In genomic region chr4:105483840-105484239, GRCh38 we compare ENCODE assay signal across 1 cellular context.
TF ChIP-seq lines count a peak whose summit lies in the region.

No MANE protein-coding gene starts in this region.

TF ChIP-seq in K562, 482 proteins besides CTCF, POLR2A, EP300 and RAD21:
- TF ChIP-seq SFPQ (IDR thresholded peaks at IDR 0.05; ENCODE audit: low read depth, low read length): no peak
- no peak for TF ChIP-seq NR4A1 (CRISPR knock-in tag; IDR thresholded peaks at IDR 0.05)
- no peak for TF ChIP-seq NR4A1 (tag; IDR thresholded peaks at IDR 0.05)
- TF ChIP-seq FOXJ2 (tag; IDR thresholded peaks at IDR 0.05): no peak
- TF ChIP-seq HINFP (tag; conservative IDR thresholded peaks at IDR 0.05; ENCODE audit: low read depth): no peak
- peak; percentile 60 for TF ChIP-seq GABPA (tag; conservative IDR thresholded peaks at IDR 0.05; ENCODE audit: low read depth)
- no peak for TF ChIP-seq ZNF174 (CRISPR knock-in tag; IDR thresholded peaks at IDR 0.05)
- no peak for TF ChIP-seq ZNF274 (IDR thresholded peaks at IDR 0.05; ENCODE audit: borderline replicate concordance, low read depth, low read length)
- no peak for TF ChIP-seq ZNF778 (CRISPR knock-in tag; IDR thresholded peaks at IDR 0.05)
- no peak for TF ChIP-seq NR1H2 (CRISPR knock-in tag; IDR thresholded peaks at IDR 0.05)
- TF ChIP-seq THRB (CRISPR knock-in tag; conservative IDR thresholded peaks at IDR 0.05): no peak
- TF ChIP-seq CEBPG (CRISPR knock-in tag; IDR thresholded peaks at IDR 0.05): no peak
- peak in 1 of 2 experiments; percentile 75; a peak in 2 of 4 replicates for TF ChIP-seq CEBPG (tag; conservative IDR thresholded peaks at IDR 0.05 in 1 of 2, IDR thresholded peaks at IDR 0.05 in 1 of 2)
- no peak for TF ChIP-seq MYNN (IDR thresholded peaks at IDR 0.05)
- TF ChIP-seq MYNN (CRISPR knock-in tag; IDR thresholded peaks at IDR 0.05): no peak
- TF ChIP-seq MIER1 (IDR thresholded peaks at IDR 0.05; ENCODE audit: low read depth): no peak
- no peak for TF ChIP-seq BRF2 (IDR thresholded peaks at IDR 0.05; ENCODE audit: borderline replicate concordance, insufficient read depth, insufficient read length)
- no peak for TF ChIP-seq MTA3 (IDR thresholded peaks at IDR 0.05; ENCODE audit: borderline replicate concordance)
- no peak for TF ChIP-seq SETDB1 (IDR thresholded peaks at IDR 0.05; ENCODE audit: low read length)
- no peak for TF ChIP-seq CREB1 (IDR thresholded peaks at IDR 0.05)
- TF ChIP-seq CREB1 (CRISPR knock-in tag; IDR thresholded peaks at IDR 0.05): no peak
- no peak for TF ChIP-seq PURB (CRISPR knock-in tag; IDR thresholded peaks at IDR 0.05; ENCODE audit: low read depth)
TF ChIP-seq in K562: peak in this region for 2.
